20 cellular contexts compared by ENCODE assay signal in genomic region chr9:113973226-113973625, GRCh38.
"Had no signal": no experiment of that assay in that cellular context is flagged by ENCODE, and none has a peak within 500 bp of the region (broad histone marks: within the 10 kb centered on the region; RNA-seq: fewer than 3 reads in every experiment).

No MANE protein-coding gene starts in this region.

- DNase-seq: activated CD4-positive, alpha-beta T cell treated with anti-CD3 and anti-CD28 coated beads for 48 hours; activated CD4-positive, CD25-positive, alpha-beta regulatory T cell; activated CD8-positive, alpha-beta T cell treated with anti-CD3 and anti-CD28 coated beads for 36 hours; activated naive CD4-positive, alpha-beta T cell treated with Interleukin-2 at 50 U/mL for 16 hours; activated naive CD8-positive, alpha-beta T cell treated with anti-CD3 and anti-CD28 coated beads, Interleukin-2, amount 50 U/mL, for 24 hours; activated T-cell treated with anti-CD3 and anti-CD28 coated beads, Interleukin-2, amount 50 U/mL, for 1 hour; anterior cingulate cortex; dorsolateral prefrontal cortex; kidney; left ventricle myocardium superior; naive thymus-derived CD8-positive, alpha-beta T cell; stimulated activated CD4-positive, alpha-beta T cell treated with anti-CD3 and anti-CD28 coated beads, Interleukin-12 subunit alpha, Interleukin-12 subunit beta, amount 100 ng/mL, for 4 hours; stimulated activated CD4-positive, alpha-beta T cell treated with anti-CD3 and anti-CD28 coated beads, Interleukin-1b, Interleukin-23, amount 100 ng/mL, for 48 hours; stimulated activated CD8-positive, alpha-beta memory T cell treated with anti-CD3 and anti-CD28 coated beads, Interleukin-4, amount 100 ng/mL, for 48 hours; stimulated activated naive CD4-positive, alpha-beta T cell; T-helper 1 cell; T-helper 9 cell had no signal

- H3K27ac ChIP-seq: cardiac muscle cell, epithelial cell of prostate had no signal

- H3K4me1 Mint-ChIP-seq: activated naive CD8-positive, alpha-beta T cell treated with anti-CD3 and anti-CD28 coated beads, Interleukin-2, amount 50 U/mL, for 24 hours; naive thymus-derived CD8-positive, alpha-beta T cell had no signal

- H3K4me3 Mint-ChIP-seq: activated CD8-positive, alpha-beta T cell treated with anti-CD3 and anti-CD28 coated beads for 36 hours; activated naive CD8-positive, alpha-beta T cell treated with anti-CD3 and anti-CD28 coated beads, Interleukin-2, amount 50 U/mL, for 24 hours; naive thymus-derived CD8-positive, alpha-beta T cell had no signal

- H3K9me3 Mint-ChIP-seq: activated CD8-positive, alpha-beta T cell treated with anti-CD3 and anti-CD28 coated beads for 36 hours; activated naive CD8-positive, alpha-beta T cell treated with anti-CD3 and anti-CD28 coated beads, Interleukin-2, amount 50 U/mL, for 24 hours; activated T-helper 2 cell treated with anti-CD3 and anti-CD28 coated beads, Interferon-gamma antibody, Interleukin-2, Interleukin-4, amounts not matched to agents 10 μg/mL and 5 μg/mL and 100 μg/mL, durations not matched to agents 14 hours and 24 hours and 36 hours; naive thymus-derived CD8-positive, alpha-beta T cell had no signal

- H3K36me3 ChIP-seq: cardiac muscle cell had no signal

- H3K27me3 ChIP-seq: cardiac muscle cell, dorsolateral prefrontal cortex had no signal

- H3K36me3 Mint-ChIP-seq: naive thymus-derived CD8-positive, alpha-beta T cell had no signal

- ATAC-seq: activated CD8-positive, alpha-beta T cell treated with anti-CD3 and anti-CD28 coated beads for 36 hours; activated naive CD8-positive, alpha-beta T cell treated with anti-CD3 and anti-CD28 coated beads, Interleukin-2, amount 50 U/mL, for 24 hours; left ventricle myocardium superior; naive thymus-derived CD8-positive, alpha-beta T cell had no signal

- H3K4me3 ChIP-seq: cardiac muscle cell, dorsolateral prefrontal cortex had no signal

- H3K27me3 Mint-ChIP-seq: activated CD8-positive, alpha-beta T cell treated with anti-CD3 and anti-CD28 coated beads for 36 hours; activated naive CD8-positive, alpha-beta T cell treated with anti-CD3 and anti-CD28 coated beads, Interleukin-2, amount 50 U/mL, for 24 hours; naive thymus-derived CD8-positive, alpha-beta T cell had no signal

- H3K27ac Mint-ChIP-seq: activated CD8-positive, alpha-beta T cell treated with anti-CD3 and anti-CD28 coated beads for 36 hours; activated naive CD8-positive, alpha-beta T cell treated with anti-CD3 and anti-CD28 coated beads, Interleukin-2, amount 50 U/mL, for 24 hours; activated T-helper 2 cell treated with anti-CD3 and anti-CD28 coated beads, Interferon-gamma antibody, Interleukin-2, Interleukin-4, amounts not matched to agents 10 μg/mL and 5 μg/mL and 100 μg/mL, durations not matched to agents 14 hours and 24 hours and 36 hours; naive thymus-derived CD8-positive, alpha-beta T cell had no signal
